ENCODE assay signal across 19 cellular contexts in the genomic region with DNA sequence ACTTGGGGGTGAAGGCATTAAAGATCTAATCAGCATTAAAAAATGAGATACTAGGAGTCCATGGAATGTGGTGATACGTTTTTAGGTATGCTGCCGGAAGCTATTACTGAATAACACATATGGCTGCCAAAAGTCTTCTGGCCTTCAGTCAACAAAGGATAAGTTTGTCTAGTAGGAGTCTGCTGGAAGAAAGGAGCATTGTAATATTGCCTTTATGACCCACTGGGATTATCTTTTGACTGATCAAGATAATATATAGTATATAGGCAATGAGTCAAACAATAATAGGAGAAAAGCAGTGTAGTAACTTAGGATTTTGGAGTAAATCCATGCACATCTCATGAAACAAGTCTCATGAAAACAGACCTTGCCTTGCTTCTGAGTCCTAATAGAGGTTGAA.
DNase-seq lines count a peak whose midpoint lies in the region; ATAC-seq and TF ChIP-seq lines count a peak whose summit lies in the region.
"Had no signal": no experiment of that assay in that cellular context is flagged by ENCODE, and none has a peak within 500 bp of the region (broad histone marks: within the 10 kb centered on the region; RNA-seq: fewer than 3 reads in every experiment).

No MANE protein-coding gene starts in this region.

- no TSS peak for BruUV-seq in Panc1 (replicated peaks; lab: Mats Ljungman, UMichigan)

- no peaks in the 10 kb centered on the region for H3K27me3 ChIP-seq in Panc1 (ENCODE audit: control insufficient read depth, insufficient read depth, low read length)
- H3K27me3 ChIP-seq: ascending aorta, neutrophil had no signal

- ATAC-seq in Panc1 (peak; percentile 56), GM19351 (IDR thresholded peaks at IDR 0.05; ENCODE audit: unreplicated experiment) (no peak)
- ATAC-seq: lower lobe of right lung had no signal

- DNase-seq in GM04504 (ENCODE audit: low read depth) (peak; percentile 27), Panc1 (ENCODE audit: low read depth, low spot score) (no peak), cardiac fibroblast (ENCODE audit: low read depth in 2 of 2) (peak; percentile 5 to 62), non-pigmented ciliary epithelial cell (ENCODE audit: low read depth) (peak; percentile 9), caudate nucleus (lab: John Stamatoyannopoulos, UW) (no peak), NCI-H2107 (lab: John Stamatoyannopoulos, UW) (no peak)
- DNase-seq in activated naive CD4-positive, alpha-beta T cell (lab: John Stamatoyannopoulos, UW): no peak
- DNase-seq: activated CD4-positive, alpha-beta T cell treated with anti-CD3 and anti-CD28 coated beads, Interleukin-2, amount 50 U/mL, for 48 hours; activated naive CD4-positive, alpha-beta T cell treated with anti-CD3 and anti-CD28 coated beads, Interleukin-2, amount 10 ng/mL, durations not matched to agents 7 days and 5 days; activated T-cell treated with anti-CD3 and anti-CD28 coated beads for 4 hours; hippocampal formation; lower lobe of right lung; stimulated activated CD4-positive, alpha-beta T cell treated with anti-CD3 and anti-CD28 coated beads, Interleukin-12 subunit alpha, Interleukin-12 subunit beta, amount 100 ng/mL, for 4 hours; trophoblast cell; WERI-Rb-1 had no signal

- intact Hi-C loops in Panc1 (cut with micrococcal nuclease; ENCODE audit: unreplicated experiment): loop anchor here (10.0 kb wide), 1 partner anchor 301 kb away; no protein-coding TSS in a partner anchor

- TF ChIP-seq CTCF in Panc1 (IDR thresholded peaks at IDR 0.05): no peak
- no peak for TF ChIP-seq CTCF in cardiac fibroblast (IDR thresholded peaks at IDR 0.05; ENCODE audit: low read depth, low read length)

- H3K4me3 ChIP-seq in Panc1 (ENCODE audit: low read depth in 2 of 2, low read length in 2 of 2): no peak overlapping the region
- H3K4me3 ChIP-seq in cardiac fibroblast (replicated peaks in 1 of 2; ENCODE audit: low read depth in 2 of 2, low read length in 2 of 2): no peak overlapping the region
- H3K4me3 ChIP-seq: ascending aorta, HAP-1, lower lobe of right lung had no signal

- POLR2A ChIA-PET in Panc1 (lab: Charles Lee): no interaction called here

- CTCF ChIA-PET in Panc1 (lab: Charles Lee): no interaction called here

- in situ Hi-C loops in Panc1 (cut with HindIII; ENCODE audit: low pct_unique_long_range_greater_than_20kb, low sequenced_read_pairs): no loop called here

- no peaks in the 10 kb centered on the region for H3K4me1 ChIP-seq in Panc1 (ENCODE audit: control insufficient read depth, insufficient read depth, low read length)
- H3K4me1 ChIP-seq: ascending aorta, lower lobe of right lung had no signal

- H3K9me3 ChIP-seq in Panc1 (ENCODE audit: control insufficient read depth, insufficient read depth, low read depth, low read length): no peaks in the 10 kb centered on the region
- H3K9me3 ChIP-seq: ascending aorta, HAP-1, neutrophil had no signal

- H3K36me3 ChIP-seq in Panc1 (ENCODE audit: control insufficient read depth, insufficient read depth, low read length): no peaks in the 10 kb centered on the region
- H3K36me3 ChIP-seq: ascending aorta, HAP-1, lower lobe of right lung, neutrophil, WERI-Rb-1 had no signal

- H3K27ac ChIP-seq in Panc1 (ENCODE audit: low read length) (no peak overlapping the region), caudate nucleus (ENCODE audit: low read depth, low read length) (no peak overlapping the region)
- H3K27ac ChIP-seq: ascending aorta, lower lobe of right lung, neutrophil, WERI-Rb-1 had no signal

Comparison
In these comparisons a context has a peak if more than half of its experiments do, and no peak if none do; other contexts are left out.
1. DNase-seq: peak in GM04504 (single experiment), cardiac fibroblast (2 of 2) and non-pigmented ciliary epithelial cell (single experiment); none in Panc1 (single experiment), caudate nucleus (0 of 61), NCI-H2107 (single experiment) and activated naive CD4-positive, alpha-beta T cell (0 of 4).